ENCODE assay signal across 1 cellular context in the genomic region with DNA sequence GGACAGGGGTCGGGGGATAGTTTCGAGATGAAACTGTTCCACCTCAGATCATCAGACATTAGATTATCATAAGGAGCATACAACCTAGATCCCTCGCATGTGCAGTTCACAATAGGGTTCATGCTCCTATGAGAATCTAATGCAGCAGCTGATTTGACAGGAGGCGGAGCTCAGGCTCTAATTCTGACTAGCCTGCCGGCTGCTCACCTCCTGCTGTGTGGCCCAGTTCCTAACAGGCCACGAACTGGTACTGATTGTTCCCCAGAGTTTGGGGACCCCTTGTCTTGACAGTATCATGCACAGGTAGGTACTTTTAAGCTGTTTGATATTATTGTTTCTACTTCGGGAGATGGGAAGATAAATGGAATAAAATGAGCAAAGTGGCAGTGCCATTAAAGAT.
TF ChIP-seq lines count a peak whose summit lies in the region.

No MANE protein-coding gene starts in this region.

TF ChIP-seq in GM12878, 131 proteins besides CTCF, POLR2A, EP300 and RAD21 (continued from another document):
- TF ChIP-seq, protein P1, sequence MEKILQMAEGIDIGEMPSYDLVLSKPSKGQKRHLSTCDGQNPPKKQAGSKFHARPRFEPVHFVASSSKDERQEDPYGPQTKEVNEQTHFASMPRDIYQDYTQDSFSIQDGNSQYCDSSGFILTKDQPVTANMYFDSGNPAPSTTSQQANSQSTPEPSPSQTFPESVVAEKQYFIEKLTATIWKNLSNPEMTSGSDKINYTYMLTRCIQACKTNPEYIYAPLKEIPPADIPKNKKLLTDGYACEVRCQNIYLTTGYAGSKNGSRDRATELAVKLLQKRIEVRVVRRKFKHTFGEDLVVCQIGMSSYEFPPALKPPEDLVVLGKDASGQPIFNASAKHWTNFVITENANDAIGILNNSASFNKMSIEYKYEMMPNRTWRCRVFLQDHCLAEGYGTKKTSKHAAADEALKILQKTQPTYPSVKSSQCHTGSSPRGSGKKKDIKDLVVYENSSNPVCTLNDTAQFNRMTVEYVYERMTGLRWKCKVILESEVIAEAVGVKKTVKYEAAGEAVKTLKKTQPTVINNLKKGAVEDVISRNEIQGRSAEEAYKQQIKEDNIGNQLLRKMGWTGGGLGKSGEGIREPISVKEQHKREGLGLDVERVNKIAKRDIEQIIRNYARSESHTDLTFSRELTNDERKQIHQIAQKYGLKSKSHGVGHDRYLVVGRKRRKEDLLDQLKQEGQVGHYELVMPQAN (conservative IDR thresholded peaks at IDR 0.05), result peak; percentile 46; the same call in 1 of the 2 replicates
- TF ChIP-seq SIX5 (IDR thresholded peaks at IDR 0.05; ENCODE audit: low read depth, low read length, severe bottlenecking) (no peak), POU2F2 (IDR thresholded peaks at IDR 0.05; ENCODE audit: borderline replicate concordance, low read depth, low read length) (0 out of 3 replicates have a peak, but pooled peaks have one; percentile 12), CBX5 (IDR thresholded peaks at IDR 0.05; ENCODE audit: low read depth) (0 out of 2 replicates have a peak, but pooled peaks have one; percentile 17), CEBPB (IDR thresholded peaks at IDR 0.05; ENCODE audit: borderline replicate concordance in 1 of 2, low read depth in 2 of 2, low read length in 2 of 2) (no peak), RAD51 (IDR thresholded peaks at IDR 0.05) (no peak), PAX8 (IDR thresholded peaks at IDR 0.05) (no peak), PML (IDR thresholded peaks at IDR 0.05; ENCODE audit: low read length) (no peak; the same call in 1 of the 2 replicates), ZZZ3 (IDR thresholded peaks at IDR 0.05; ENCODE audit: control insufficient read depth, insufficient read length, low read depth) (no peak), CREB1 (IDR thresholded peaks at IDR 0.05; ENCODE audit: low read depth) (no peak), EZH2 (IDR thresholded peaks at IDR 0.05; ENCODE audit: borderline replicate concordance, control insufficient read depth, low read depth, low read length) (no peak), EED (IDR thresholded peaks at IDR 0.05; ENCODE audit: low read depth) (peak; percentile 38; the same call in 1 of the 2 replicates), ZNF274 (IDR thresholded peaks at IDR 0.05; ENCODE audit: insufficient read depth, insufficient read length) (no peak), MEF2A (IDR thresholded peaks at IDR 0.05; ENCODE audit: insufficient read depth, low read depth, low read length) (no peak), JUND (IDR thresholded peaks at IDR 0.05; ENCODE audit: low read depth, low read length) (no peak), JUNB (IDR thresholded peaks at IDR 0.05) (no peak), LARP7 (IDR thresholded peaks at IDR 0.05) (no peak), IKZF2 (IDR thresholded peaks at IDR 0.05) (no peak), MXI1 (IDR thresholded peaks at IDR 0.05; ENCODE audit: low read depth, low read length) (no peak), MTA2 (IDR thresholded peaks at IDR 0.05; ENCODE audit: low read depth) (no peak), E2F8 (IDR thresholded peaks at IDR 0.05; ENCODE audit: low read depth, partially characterized antibody) (no peak), BHLHE40 (IDR thresholded peaks at IDR 0.05; ENCODE audit: borderline replicate concordance in 1 of 2, low read depth in 2 of 2, low read length in 1 of 2) (0 out of 4 replicates have a peak, but pooled peaks of 1 of the 2 experiments have one; percentile 21)
- TF ChIP-seq, protein P2, sequence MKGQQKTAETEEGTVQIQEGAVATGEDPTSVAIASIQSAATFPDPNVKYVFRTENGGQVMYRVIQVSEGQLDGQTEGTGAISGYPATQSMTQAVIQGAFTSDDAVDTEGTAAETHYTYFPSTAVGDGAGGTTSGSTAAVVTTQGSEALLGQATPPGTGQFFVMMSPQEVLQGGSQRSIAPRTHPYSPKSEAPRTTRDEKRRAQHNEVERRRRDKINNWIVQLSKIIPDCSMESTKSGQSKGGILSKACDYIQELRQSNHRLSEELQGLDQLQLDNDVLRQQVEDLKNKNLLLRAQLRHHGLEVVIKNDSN (IDR thresholded peaks at IDR 0.05; ENCODE audit: borderline replicate concordance, extremely low read length, insufficient read depth, low read depth, low read length), result no peak
- TF ChIP-seq, protein P3, sequence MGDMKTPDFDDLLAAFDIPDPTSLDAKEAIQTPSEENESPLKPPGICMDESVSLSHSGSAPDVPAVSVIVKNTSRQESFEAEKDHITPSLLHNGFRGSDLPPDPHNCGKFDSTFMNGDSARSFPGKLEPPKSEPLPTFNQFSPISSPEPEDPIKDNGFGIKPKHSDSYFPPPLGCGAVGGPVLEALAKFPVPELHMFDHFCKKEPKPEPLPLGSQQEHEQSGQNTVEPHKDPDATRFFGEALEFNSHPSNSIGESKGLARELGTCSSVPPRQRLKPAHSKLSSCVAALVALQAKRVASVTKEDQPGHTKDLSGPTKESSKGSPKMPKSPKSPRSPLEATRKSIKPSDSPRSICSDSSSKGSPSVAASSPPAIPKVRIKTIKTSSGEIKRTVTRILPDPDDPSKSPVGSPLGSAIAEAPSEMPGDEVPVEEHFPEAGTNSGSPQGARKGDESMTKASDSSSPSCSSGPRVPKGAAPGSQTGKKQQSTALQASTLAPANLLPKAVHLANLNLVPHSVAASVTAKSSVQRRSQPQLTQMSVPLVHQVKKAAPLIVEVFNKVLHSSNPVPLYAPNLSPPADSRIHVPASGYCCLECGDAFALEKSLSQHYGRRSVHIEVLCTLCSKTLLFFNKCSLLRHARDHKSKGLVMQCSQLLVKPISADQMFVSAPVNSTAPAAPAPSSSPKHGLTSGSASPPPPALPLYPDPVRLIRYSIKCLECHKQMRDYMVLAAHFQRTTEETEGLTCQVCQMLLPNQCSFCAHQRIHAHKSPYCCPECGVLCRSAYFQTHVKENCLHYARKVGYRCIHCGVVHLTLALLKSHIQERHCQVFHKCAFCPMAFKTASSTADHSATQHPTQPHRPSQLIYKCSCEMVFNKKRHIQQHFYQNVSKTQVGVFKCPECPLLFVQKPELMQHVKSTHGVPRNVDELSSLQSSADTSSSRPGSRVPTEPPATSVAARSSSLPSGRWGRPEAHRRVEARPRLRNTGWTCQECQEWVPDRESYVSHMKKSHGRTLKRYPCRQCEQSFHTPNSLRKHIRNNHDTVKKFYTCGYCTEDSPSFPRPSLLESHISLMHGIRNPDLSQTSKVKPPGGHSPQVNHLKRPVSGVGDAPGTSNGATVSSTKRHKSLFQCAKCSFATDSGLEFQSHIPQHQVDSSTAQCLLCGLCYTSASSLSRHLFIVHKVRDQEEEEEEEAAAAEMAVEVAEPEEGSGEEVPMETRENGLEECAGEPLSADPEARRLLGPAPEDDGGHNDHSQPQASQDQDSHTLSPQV (IDR thresholded peaks at IDR 0.05), result no peak
